ENCODE assay signal across 11 cellular contexts in genomic region chr1:172894345-172895049, GRCh38.
DNase-seq lines count a peak whose midpoint lies in the region; ATAC-seq, FAIRE-seq and TF ChIP-seq lines count a peak whose summit lies in the region.
"Had no signal": no experiment of that assay in that cellular context is flagged by ENCODE, and none has a peak within 500 bp of the region (broad histone marks: within the 10 kb centered on the region; RNA-seq: fewer than 3 reads in every experiment).

No MANE protein-coding gene starts in this region.

- no peaks in the 10 kb centered on the region for H3K9me3 ChIP-seq in astrocyte (ENCODE audit: insufficient read depth, low read depth, low read length)
- no peaks in the 10 kb centered on the region for H3K9me3 ChIP-seq in sigmoid colon
- no peaks in the 10 kb centered on the region for H3K9me3 ChIP-seq in tibial artery

- peaks cover 2% of the 10 kb centered on the region for H3K9me3 Mint-ChIP-seq in activated naive CD4-positive, alpha-beta T cell treated with anti-CD3 and anti-CD28 coated beads, Interleukin-2, amount 10 ng/mL, durations not matched to agents 7 days and 5 days
- peaks cover 4% of the 10 kb centered on the region for H3K9me3 Mint-ChIP-seq in astrocyte (ENCODE audit: unreplicated experiment)

- ATAC-seq in HG03460 (IDR thresholded peaks at IDR 0.05; ENCODE audit: unreplicated experiment): peak; percentile 20
- ATAC-seq in GM21360 (IDR thresholded peaks at IDR 0.05; ENCODE audit: unreplicated experiment): no peak

- H3K4me3 Mint-ChIP-seq in activated naive CD4-positive, alpha-beta T cell treated with anti-CD3 and anti-CD28 coated beads, Interleukin-2, amount 10 ng/mL, durations not matched to agents 7 days and 5 days: peak overlapping the region; percentile 39
- no peak overlapping the region for H3K4me3 Mint-ChIP-seq in astrocyte (ENCODE audit: unreplicated experiment)

- no peak for TF ChIP-seq POLR2A in sigmoid colon (IDR thresholded peaks at IDR 0.05)

- H3K4me3 ChIP-seq in astrocyte (ENCODE audit: insufficient read depth, low read depth, low read length) (no peak overlapping the region), sigmoid colon (no peak overlapping the region), tibial artery (no peak overlapping the region)

- H4K20me1 ChIP-seq in astrocyte (ENCODE audit: insufficient read depth, low read length): no peaks in the 10 kb centered on the region

- H3K27ac Mint-ChIP-seq in activated naive CD4-positive, alpha-beta T cell treated with anti-CD3 and anti-CD28 coated beads, Interleukin-2, amount 10 ng/mL, durations not matched to agents 7 days and 5 days: peak overlapping the region; percentile 92
- no peak overlapping the region for H3K27ac Mint-ChIP-seq in astrocyte (ENCODE audit: unreplicated experiment)

- TF ChIP-seq CTCF in astrocyte (IDR thresholded peaks at IDR 0.05; ENCODE audit: insufficient read depth, low read depth, low read length): no peak
- no peak for TF ChIP-seq CTCF in sigmoid colon (IDR thresholded peaks at IDR 0.05)
- TF ChIP-seq CTCF in tibial artery (IDR thresholded peaks at IDR 0.05): no peak

- peaks cover 26% of the 10 kb centered on the region for H3K4me1 ChIP-seq in astrocyte (ENCODE audit: insufficient read depth, low read length)
- peaks cover 0 to 12% (median 2%) of the 10 kb centered on the region in 4 donors for H3K4me1 ChIP-seq in sigmoid colon
- peaks cover 0 to 8% (median 2%) of the 10 kb centered on the region in 4 donors for H3K4me1 ChIP-seq in tibial artery

- H3K27ac ChIP-seq in astrocyte (ENCODE audit: low read depth, low read length) (no peak overlapping the region), sigmoid colon (peak overlapping the region in 1 of 4 donors; percentile 40), tibial artery (no peak overlapping the region)

- no peak overlapping the region for H2AFZ ChIP-seq in astrocyte (ENCODE audit: low read depth, low read length)

- peaks cover 17% of the 10 kb centered on the region for H3K36me3 Mint-ChIP-seq in activated naive CD4-positive, alpha-beta T cell treated with anti-CD3 and anti-CD28 coated beads, Interleukin-2, amount 10 ng/mL, durations not matched to agents 7 days and 5 days
- peaks cover 2% of the 10 kb centered on the region for H3K36me3 Mint-ChIP-seq in astrocyte (ENCODE audit: low read depth, unreplicated experiment)

- peak overlapping the region; percentile 26 for H3K4me2 ChIP-seq in astrocyte (ENCODE audit: low read length)

- intact Hi-C loops in sigmoid colon (cut with DNase I) (loop anchor here (2.0 kb wide), 1 partner anchor 16 kb away; no protein-coding TSS in a partner anchor), tibial artery (cut with DNase I; ENCODE audit: low total_unique reads) (no loop called here)

- CTCF ChIA-PET in activated naive CD4-positive, alpha-beta T cell treated with anti-CD3 and anti-CD28 coated beads, Interleukin-2, amount 10 ng/mL, durations not matched to agents 7 days and 5 days (lab: Charles Lee): interaction anchor here (0.7 to 1.8 kb wide), 6 partner anchors 10 to 309 kb away, joined by 3 to 17 read pairs (median 4); no protein-coding TSS in a partner anchor

- H3K27me3 ChIP-seq in astrocyte (ENCODE audit: insufficient read depth, low read length): no peaks in the 10 kb centered on the region
- H3K27me3 ChIP-seq in sigmoid colon: no peaks in the 10 kb centered on the region
- H3K27me3 ChIP-seq in tibial artery: no peaks in the 10 kb centered on the region

- H3K4me1 Mint-ChIP-seq in activated naive CD4-positive, alpha-beta T cell treated with anti-CD3 and anti-CD28 coated beads, Interleukin-2, amount 10 ng/mL, durations not matched to agents 7 days and 5 days: peaks cover 37% of the 10 kb centered on the region
- peaks cover 40% of the 10 kb centered on the region for H3K4me1 Mint-ChIP-seq in astrocyte (ENCODE audit: low read depth, unreplicated experiment)

- H3K27me3 Mint-ChIP-seq in activated naive CD4-positive, alpha-beta T cell treated with anti-CD3 and anti-CD28 coated beads, Interleukin-2, amount 10 ng/mL, durations not matched to agents 7 days and 5 days: peaks cover 16% of the 10 kb centered on the region
- peaks cover 2% of the 10 kb centered on the region for H3K27me3 Mint-ChIP-seq in astrocyte (ENCODE audit: low read depth, unreplicated experiment)

- no peak overlapping the region for H3K9ac ChIP-seq in astrocyte (ENCODE audit: low read length)

- no peak for TF ChIP-seq EP300 in sigmoid colon (IDR thresholded peaks at IDR 0.05)

- FAIRE-seq in astrocyte (lab: Jason Lieb, UNC): peak; percentile 79

- H3K36me3 ChIP-seq in astrocyte (ENCODE audit: insufficient read depth, low read length) (no peaks in the 10 kb centered on the region), sigmoid colon (no peaks in the 10 kb centered on the region), tibial artery (no peaks in the 10 kb centered on the region)

- no peak for DNase-seq in activated naive CD4-positive, alpha-beta T cell treated with anti-CD3 and anti-CD28 coated beads, Interleukin-2, amount 10 ng/mL, durations not matched to agents 7 days and 5 days
- no peak for DNase-seq in activated naive CD4-positive, alpha-beta T cell treated with Interleukin-2 at 50 U/mL for 16 hours
- DNase-seq in astrocyte (ENCODE audit: low read depth) (no peak), sigmoid colon (no peak), tibial artery (no peak)
- DNase-seq in effector CD4-positive, alpha-beta T cell: no peak
- DNase-seq: activated CD4-positive, alpha-beta T cell treated with anti-CD3 and anti-CD28 coated beads, Interleukin-2, amount 50 U/mL, for 1 hour; caudate nucleus; foreskin melanocyte had no signal

- WGBS in sigmoid colon, 2 donors: 66 to 77% methylated on average over 8 of the region's 8 CpGs

- no peaks in the 10 kb centered on the region for H3K79me2 ChIP-seq in astrocyte (ENCODE audit: insufficient read depth, low read length)
